Comparison of ENCODE assay signal across 9 cellular contexts in genomic region chr20:2839732-2840137, GRCh38. TPM values are rescaled to one million over a fixed set of nuclear protein-coding genes. Genes with fewer than 3 reads are reported as not detected.
A peak's percentile ranks its signal among the peaks of the same experiment; 100 is the strongest.
DNase-seq lines count a peak whose midpoint lies in the region; ATAC-seq and TF ChIP-seq lines count a peak whose summit lies in the region.
"Had no signal": no experiment of that assay in that cellular context is flagged by ENCODE, and none has a peak within 500 bp of the region (broad histone marks: within the 10 kb centered on the region; RNA-seq: fewer than 3 reads in every experiment).

No MANE protein-coding gene starts in this region.

- intact Hi-C loops in left cardiac atrium (cut with DNase I) (loop anchor here in 1 of 2 donors (10.0 kb wide), 1 partner anchor 175 kb away; the partner anchor contains the start of gene IDH3B), breast epithelium (cut with DNase I; ENCODE audit: low total_unique reads) (no loop called here)

- ATAC-seq in left cardiac atrium (no peak), GM21737 (IDR thresholded peaks at IDR 0.05; ENCODE audit: unreplicated experiment) (no peak), HG02678 (IDR thresholded peaks at IDR 0.05; ENCODE audit: unreplicated experiment) (no peak)

- H3K4me1 ChIP-seq in cardiac muscle cell (ENCODE audit: low read depth), result peaks cover 5% of the 10 kb centered on the region
- H3K4me1 ChIP-seq in breast epithelium, result peaks cover 0 to 4% of the 10 kb centered on the region in 2 donors
- peaks cover 25% of the 10 kb centered on the region for H3K4me1 ChIP-seq in mononuclear cell (ENCODE audit: insufficient read depth, low read length)
- no peaks in the 10 kb centered on the region for H3K4me1 ChIP-seq in urinary bladder (ENCODE audit: insufficient read depth)

- H3K9me3 ChIP-seq in cardiac muscle cell (ENCODE audit: low read depth) (no peaks in the 10 kb centered on the region), breast epithelium (no peaks in the 10 kb centered on the region), mononuclear cell (ENCODE audit: low read depth, low read length) (no peaks in the 10 kb centered on the region)

- H3K27me3 ChIP-seq in cardiac muscle cell (no peaks in the 10 kb centered on the region), breast epithelium (no peaks in the 10 kb centered on the region), mononuclear cell (ENCODE audit: insufficient read depth, low read length) (no peaks in the 10 kb centered on the region)

- no peak for DNase-seq in cardiac muscle cell (ENCODE audit: low read depth in 1 of 2, low spot score in 1 of 2)
- no peak for DNase-seq in left cardiac atrium
- no peak for DNase-seq in breast epithelium (ENCODE audit: low spot score in 2 of 2)
- no peak for DNase-seq in GM20000 (ENCODE audit: low spot score)

- H3K27ac ChIP-seq in cardiac muscle cell, result no peak overlapping the region
- H3K27ac ChIP-seq in breast epithelium, result peak overlapping the region; percentile 91 to 94
- no peak overlapping the region for H3K27ac ChIP-seq in urinary bladder (ENCODE audit: low read depth)

- H3K4me3 ChIP-seq in cardiac muscle cell (peak overlapping the region; percentile 80), breast epithelium (peak overlapping the region; percentile 73 to 89 (median 75)), mononuclear cell (ENCODE audit: low read length) (peak overlapping the region; percentile 84), urinary bladder (ENCODE audit: low read depth, low read length) (peak overlapping the region; percentile 71)

- TF ChIP-seq POLR2A in breast epithelium (IDR thresholded peaks at IDR 0.05), result no peak

- H3K36me3 ChIP-seq in cardiac muscle cell (peaks cover 2% of the 10 kb centered on the region), breast epithelium (no peaks in the 10 kb centered on the region), urinary bladder (ENCODE audit: insufficient read depth) (no peaks in the 10 kb centered on the region)

- no peak for TF ChIP-seq CTCF in cardiac muscle cell (IDR thresholded peaks at IDR 0.05; ENCODE audit: low read depth, low read length)
- TF ChIP-seq CTCF in breast epithelium (IDR thresholded peaks at IDR 0.05), result no peak
- no peak for TF ChIP-seq CTCF in GM20000 (IDR thresholded peaks at IDR 0.05; ENCODE audit: extremely low read depth, missing control alignments)

- WGBS in urinary bladder, result 83% methylated on average over 21 of the region's 21 CpGs

RNA-seq across cellular contexts. Expression of gene PCED1A, which starts 0.7 kb away (rescaled TPM):
- total RNA-seq in cardiac muscle cell (69.2 and 78.0 TPM in 2 replicates), left cardiac atrium (10 to 100 TPM; 13.0 to 18.0 TPM), breast epithelium (10 to 100 TPM; 23.4 to 38.0 (median 36.6) TPM), mononuclear cell (30.0 TPM), urinary bladder (16.6 TPM)
- polyA plus RNA-seq in cardiac muscle cell (45.5 and 50.6 TPM in 2 replicates), urinary bladder (29.8 TPM)

RNA-seq across cellular contexts. Expression of gene VPS16, which starts 0.8 kb away (rescaled TPM):
- total RNA-seq in cardiac muscle cell, result 49.1 and 51.5 TPM in 2 replicates
- polyA plus RNA-seq in cardiac muscle cell, result 44.5 and 60.4 TPM in 2 replicates
- total RNA-seq in left cardiac atrium, result 10 to 100 TPM; 22.1 to 24.4 TPM
- 10 to 100 TPM; 25.3 to 34.7 (median 33.8) TPM for total RNA-seq in breast epithelium
- 16.6 TPM for total RNA-seq in mononuclear cell
- total RNA-seq in urinary bladder, result 22.2 TPM
- polyA plus RNA-seq in urinary bladder, result 33.2 TPM

RNA-seq across cellular contexts. Expression of gene TMEM239, which starts 23.6 kb away (rescaled TPM):
- total RNA-seq in cardiac muscle cell, result not detected in 2 replicates
- polyA plus RNA-seq in cardiac muscle cell, result 0.04 TPM in 1 of 2 replicates, not detected in the other
- not detected for total RNA-seq in left cardiac atrium
- under 1 TPM in 1 of 3 donors, not detected in 2; under 0.01 TPM for total RNA-seq in breast epithelium
- not detected for total RNA-seq in mononuclear cell
- not detected for total RNA-seq in urinary bladder
- polyA plus RNA-seq in urinary bladder, result not detected
- total RNA-seq: Daoy had no signal

RNA-seq across cellular contexts. Expression of gene C20orf141, which starts 24.9 kb away (rescaled TPM):
- total RNA-seq in cardiac muscle cell (not detected in 2 replicates), left cardiac atrium (not detected), breast epithelium (not detected), mononuclear cell (not detected), urinary bladder (not detected)
- polyA plus RNA-seq in cardiac muscle cell (not detected in 2 replicates), urinary bladder (not detected)
- total RNA-seq: Daoy had no signal

RNA-seq across cellular contexts. Expression of gene PTPRA, which starts 33.5 kb away (rescaled TPM):
- total RNA-seq in cardiac muscle cell, result 44.0 and 45.1 TPM in 2 replicates
- polyA plus RNA-seq in cardiac muscle cell, result 55.6 and 69.4 TPM in 2 replicates
- total RNA-seq in left cardiac atrium, result 10 to 100 TPM; 35.4 to 38.6 TPM
- 100 to 1,000 TPM in 1 of 3 donors, 10 to 100 TPM in 2; 89.1 to 102 (median 96.0) TPM for total RNA-seq in breast epithelium
- 148 TPM for total RNA-seq in mononuclear cell
- 139 TPM for total RNA-seq in urinary bladder
- 52.6 TPM for polyA plus RNA-seq in urinary bladder

Comparison
In these comparisons a context has a peak if more than half of its experiments do, and no peak if none do; other contexts are left out.
1. H3K27ac ChIP-seq: peak in breast epithelium (2 of 2); none in cardiac muscle cell (single experiment) and urinary bladder (single experiment).
2. Peak in every context shown above with its lines, with median percentiles within 50 percentile points of each other: H3K4me3 ChIP-seq.